ENCODE assay signal across 9 cellular contexts in the genomic region with DNA sequence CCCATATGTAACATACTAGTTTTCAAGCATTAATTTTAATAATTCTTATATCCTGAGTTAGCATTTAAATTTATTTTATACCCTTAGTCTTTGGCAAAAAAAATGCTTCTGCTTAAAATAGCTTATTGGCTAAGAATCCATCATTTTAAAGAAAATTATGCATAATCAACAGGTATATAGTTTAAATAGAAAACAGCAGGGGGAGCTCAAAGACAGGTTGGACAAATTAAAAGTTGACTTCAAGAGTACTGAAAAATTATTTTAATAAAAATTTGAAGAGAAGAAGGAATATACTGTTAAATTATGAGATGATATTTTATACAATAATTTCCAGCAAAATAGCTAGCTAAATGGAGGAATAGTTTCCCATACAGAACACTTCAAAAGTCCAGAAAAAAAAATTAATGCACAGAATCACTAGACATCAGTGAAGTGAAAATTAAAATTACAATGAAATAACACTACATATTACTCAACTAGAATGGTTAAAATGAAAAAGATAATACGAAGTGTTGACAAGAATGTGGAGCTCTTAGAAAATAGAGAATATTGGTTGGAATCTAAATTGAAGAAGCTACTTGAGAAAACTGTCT.
DNase-seq lines count a peak whose midpoint lies in the region; FAIRE-seq and TF ChIP-seq lines count a peak whose summit lies in the region.
"Had no signal": no experiment of that assay in that cellular context is flagged by ENCODE, and none has a peak within 500 bp of the region (broad histone marks: within the 10 kb centered on the region; RNA-seq: fewer than 3 reads in every experiment).

No MANE protein-coding gene starts in this region.

- no peak for TF ChIP-seq POLR2A in GM12892 (IDR thresholded peaks at IDR 0.05; ENCODE audit: low read depth, low read length)

- no peaks in the 10 kb centered on the region for H3K36me3 Mint-ChIP-seq in nephron progenitor cell (ENCODE audit: low read depth)

- H3K27ac Mint-ChIP-seq in nephron progenitor cell, result no peak overlapping the region
- H3K27ac Mint-ChIP-seq: activated B cell treated with CpG ODN at 0.5 μM for 24 hours had no signal

- TF ChIP-seq CTCF in GM06990 (IDR thresholded peaks at IDR 0.05; ENCODE audit: insufficient read depth, low read length, poor library complexity, severe bottlenecking) (peak; percentile 28), bronchial epithelial cell (IDR thresholded peaks at IDR 0.05; ENCODE audit: insufficient read depth, low read length, severe bottlenecking) (no peak), nephron progenitor cell (IDR thresholded peaks at IDR 0.05) (peak; percentile 48)

- H3K4me3 ChIP-seq in GM06990 (replicated peaks; ENCODE audit: low read depth, low read length) (no peak overlapping the region), bronchial epithelial cell (ENCODE audit: low read depth, low read length) (no peak overlapping the region)

- intact Hi-C loops in posterior vena cava (cut with DNase I), result loop anchor here in 1 of 2 donors (10.0 kb wide), 1 partner anchor 158 kb away; no protein-coding TSS in a partner anchor

- H3K27me3 Mint-ChIP-seq in nephron progenitor cell (ENCODE audit: low read depth, poor library complexity), result no peaks in the 10 kb centered on the region
- H3K27me3 Mint-ChIP-seq: activated B cell treated with CpG ODN at 0.5 μM for 24 hours had no signal

- FAIRE-seq in bronchial epithelial cell (lab: Jason Lieb, UNC), result no peak
- FAIRE-seq in urothelium cell line (lab: Jason Lieb, UNC), result no peak
- FAIRE-seq in GM12892 (lab: Jason Lieb, UNC), result no peak

- DNase-seq in GM06990 (ENCODE audit: extremely low read depth, insufficient read length) (no peak), NCI-H2029 treated with DMSO at 0.1 percent for 48 hours (lab: John Stamatoyannopoulos, UW) (peak; percentile 55), bronchial epithelial cell (ENCODE audit: low read depth) (peak; percentile 50), nephron progenitor cell (no peak), T-helper 1 cell (no peak), urothelium cell line (ENCODE audit: low spot score) (no peak), posterior vena cava (ENCODE audit: low spot score) (no peak), GM12892 (ENCODE audit: insufficient read length) (no peak)
- DNase-seq: activated B cell treated with CpG ODN at 0.5 μM for 24 hours had no signal

- no peaks in the 10 kb centered on the region for H3K27me3 ChIP-seq in GM06990 (replicated peaks; ENCODE audit: control insufficient read depth, insufficient read depth, low read length)
- H3K27me3 ChIP-seq in bronchial epithelial cell (ENCODE audit: control insufficient read depth, insufficient read depth, low read length), result no peaks in the 10 kb centered on the region

- peaks cover 5% of the 10 kb centered on the region for H3K4me1 Mint-ChIP-seq in nephron progenitor cell
- H3K4me1 Mint-ChIP-seq: activated B cell treated with CpG ODN at 0.5 μM for 24 hours had no signal

- no peak overlapping the region for H3K4me3 Mint-ChIP-seq in nephron progenitor cell
- H3K4me3 Mint-ChIP-seq: activated B cell treated with CpG ODN at 0.5 μM for 24 hours had no signal

- H3K36me3 ChIP-seq in GM06990 (ENCODE audit: control insufficient read depth, insufficient read depth, low read length), result no peaks in the 10 kb centered on the region
- no peaks in the 10 kb centered on the region for H3K36me3 ChIP-seq in bronchial epithelial cell (ENCODE audit: control insufficient read depth, insufficient read depth, low read length)

- H3K9me3 Mint-ChIP-seq in nephron progenitor cell, result no peaks in the 10 kb centered on the region
- H3K9me3 Mint-ChIP-seq: activated B cell treated with CpG ODN at 0.5 μM for 24 hours had no signal

Comparison
In these comparisons a context has a peak if more than half of its experiments do, and no peak if none do; other contexts are left out.
1. DNase-seq: peak in NCI-H2029 treated with DMSO at 0.1 percent for 48 hours (single experiment) and bronchial epithelial cell (single experiment); none in GM06990 (single experiment), nephron progenitor cell (single experiment), T-helper 1 cell (0 of 5), urothelium cell line (single experiment), posterior vena cava (single experiment) and GM12892 (single experiment).